ENCODE assay signal across 16 cellular contexts in the genomic region with DNA sequence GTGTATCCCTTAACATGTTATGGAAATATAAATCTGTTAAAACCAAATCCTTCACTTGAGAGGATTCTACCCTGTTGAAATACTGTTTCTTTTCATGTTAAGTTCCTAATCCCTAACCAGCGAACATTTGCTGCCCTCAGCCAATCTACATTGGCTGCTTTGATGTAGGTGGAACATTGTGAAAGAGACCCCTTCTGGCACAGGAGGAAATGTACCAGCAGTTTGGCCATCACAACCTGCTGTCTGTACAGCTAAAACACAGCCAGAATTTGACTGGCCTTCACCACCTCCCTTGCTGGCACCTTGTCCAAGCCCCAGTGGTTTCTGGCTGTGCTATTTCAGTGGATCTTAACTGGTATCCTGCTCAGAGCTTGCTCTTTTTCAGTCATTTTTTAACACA.
A peak's percentile ranks its signal among the peaks of the same experiment; 100 is the strongest.
DNase-seq lines count a peak whose midpoint lies in the region; ATAC-seq and TF ChIP-seq lines count a peak whose summit lies in the region.
"Had no signal": no experiment of that assay in that cellular context is flagged by ENCODE, and none has a peak within 500 bp of the region (broad histone marks: within the 10 kb centered on the region; RNA-seq: fewer than 3 reads in every experiment).

No MANE protein-coding gene starts in this region.

- H3K36me3 ChIP-seq in ACC112 (ENCODE audit: insufficient read depth, low read length): no peaks in the 10 kb centered on the region

- no peaks in the 10 kb centered on the region for H3K79me2 ChIP-seq in ACC112 (ENCODE audit: control insufficient read depth, insufficient read depth, low read length, unreplicated experiment)

- no peaks in the 10 kb centered on the region for H3K4me1 Mint-ChIP-seq in WTC11
- H3K4me1 Mint-ChIP-seq in activated T-cell treated with anti-CD3 and anti-CD28 coated beads, Interleukin-2, amount 50 U/mL, for 4 hours (ENCODE audit: low read depth): no peaks in the 10 kb centered on the region

- H3K27ac Mint-ChIP-seq in WTC11: no peak overlapping the region

- no peaks in the 10 kb centered on the region for H3K27me3 ChIP-seq in ACC112 (ENCODE audit: insufficient read depth, low read length)

- no peaks in the 10 kb centered on the region for H3K36me3 Mint-ChIP-seq in WTC11
- H3K36me3 Mint-ChIP-seq in activated T-cell treated with anti-CD3 and anti-CD28 coated beads, Interleukin-2, amount 50 U/mL, for 4 hours (ENCODE audit: insufficient read depth): no peaks in the 10 kb centered on the region

- no peaks in the 10 kb centered on the region for H3K4me1 ChIP-seq in ACC112 (ENCODE audit: control insufficient read depth, insufficient read depth, low read length, unreplicated experiment)
- H3K4me1 ChIP-seq: A549 had no signal

- ATAC-seq in WTC11 (peak; percentile 79), GM19455 (IDR thresholded peaks at IDR 0.05; ENCODE audit: unreplicated experiment) (no peak)
- ATAC-seq in activated T-cell treated with anti-CD3 and anti-CD28 coated beads, Interleukin-2, amount 50 U/mL, for 4 hours: no peak
- ATAC-seq: A549, Right ventricle myocardium inferior had no signal

- no peak for TF ChIP-seq CTCF in WTC11 (IDR thresholded peaks at IDR 0.05)

- peak overlapping the region; percentile 38 for H2AFZ ChIP-seq in ACC112 (ENCODE audit: low read length, unreplicated experiment)

- peak; percentile 9 for DNase-seq in LHCN-M2 (ENCODE audit: low read depth)
- DNase-seq in WTC11 (ENCODE audit: low spot score): no peak
- DNase-seq in iPS-NIHi7 (ENCODE audit: extremely low spot score): peak; percentile 25
- DNase-seq in activated T-cell treated with anti-CD3 and anti-CD28 coated beads, Interleukin-2, amount 50 U/mL, for 4 hours: no peak
- DNase-seq in NCI-H2107 (lab: John Stamatoyannopoulos, UW): no peak
- DNase-seq in EL: no peak
- DNase-seq: DMS 273 treated with DMSO at 0.1 percent for 48 hours, IMR-90, Karpas-422, NCI-H2029, NCI-H526 had no signal

- POLR2A ChIA-PET in WTC11 (lab: Charles Lee): no interaction called here

- H3K4me3 Mint-ChIP-seq in WTC11: no peak overlapping the region
- no peak overlapping the region for H3K4me3 Mint-ChIP-seq in activated T-cell treated with anti-CD3 and anti-CD28 coated beads, Interleukin-2, amount 50 U/mL, for 4 hours

- no peak overlapping the region for H3K27ac ChIP-seq in ACC112 (ENCODE audit: low read depth, low read length)
- H3K27ac ChIP-seq: A549, C4-2B had no signal

- H3K9me3 Mint-ChIP-seq in WTC11: 0 out of 2 replicates have a peak, but pooled peaks cover 3% of the 10 kb centered on the region
- peaks cover 13% of the 10 kb centered on the region for H3K9me3 Mint-ChIP-seq in activated T-cell treated with anti-CD3 and anti-CD28 coated beads, Interleukin-2, amount 50 U/mL, for 4 hours

- CTCF ChIA-PET in WTC11 (lab: Charles Lee): no interaction called here

- H3K27me3 Mint-ChIP-seq in WTC11 (ENCODE audit: low read depth): no peaks in the 10 kb centered on the region
- no peaks in the 10 kb centered on the region for H3K27me3 Mint-ChIP-seq in activated T-cell treated with anti-CD3 and anti-CD28 coated beads, Interleukin-2, amount 50 U/mL, for 4 hours (ENCODE audit: low read depth)

- H3K4me3 ChIP-seq in ACC112 (ENCODE audit: low read depth, low read length): no peak overlapping the region
- H3K4me3 ChIP-seq: A549 had no signal

TF ChIP-seq in WTC11, 78 proteins besides CTCF, POLR2A, EP300 and RAD21:
- TF ChIP-seq ZNF532 (CRISPR knock-in tag; IDR thresholded peaks at IDR 0.05; ENCODE audit: borderline replicate concordance) (no peak), ATF2 (CRISPR knock-in tag; IDR thresholded peaks at IDR 0.05; ENCODE audit: borderline replicate concordance, low read depth) (no peak), NR1H2 (CRISPR knock-in tag; IDR thresholded peaks at IDR 0.05) (no peak), GABPB1 (CRISPR knock-in tag; IDR thresholded peaks at IDR 0.05) (no peak), FOXP1 (CRISPR knock-in tag; IDR thresholded peaks at IDR 0.05; ENCODE audit: borderline replicate concordance) (no peak), ZNF138 (CRISPR knock-in tag; conservative IDR thresholded peaks at IDR 0.05) (no peak), ZNF317 (CRISPR knock-in tag; IDR thresholded peaks at IDR 0.05; ENCODE audit: borderline replicate concordance, low read depth) (no peak), PRDM15 (CRISPR knock-in tag; IDR thresholded peaks at IDR 0.05) (no peak), SMAD4 (CRISPR knock-in tag; IDR thresholded peaks at IDR 0.05) (no peak), PRRX2 (CRISPR knock-in tag; IDR thresholded peaks at IDR 0.05) (no peak), CREB1 (CRISPR knock-in tag; IDR thresholded peaks at IDR 0.05) (no peak)
- TF ChIP-seq, protein P1, sequence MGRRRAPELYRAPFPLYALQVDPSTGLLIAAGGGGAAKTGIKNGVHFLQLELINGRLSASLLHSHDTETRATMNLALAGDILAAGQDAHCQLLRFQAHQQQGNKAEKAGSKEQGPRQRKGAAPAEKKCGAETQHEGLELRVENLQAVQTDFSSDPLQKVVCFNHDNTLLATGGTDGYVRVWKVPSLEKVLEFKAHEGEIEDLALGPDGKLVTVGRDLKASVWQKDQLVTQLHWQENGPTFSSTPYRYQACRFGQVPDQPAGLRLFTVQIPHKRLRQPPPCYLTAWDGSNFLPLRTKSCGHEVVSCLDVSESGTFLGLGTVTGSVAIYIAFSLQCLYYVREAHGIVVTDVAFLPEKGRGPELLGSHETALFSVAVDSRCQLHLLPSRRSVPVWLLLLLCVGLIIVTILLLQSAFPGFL (CRISPR knock-in tag; IDR thresholded peaks at IDR 0.05; ENCODE audit: borderline replicate concordance): no peak
TF ChIP-seq in WTC11: peak in this region for 0.

Comparison
In these comparisons a context has a peak if more than half of its experiments do, and no peak if none do; other contexts are left out.
1. DNase-seq: peak in LHCN-M2 (single experiment) and iPS-NIHi7 (single experiment); none in WTC11 (single experiment), activated T-cell treated with anti-CD3 and anti-CD28 coated beads, Interleukin-2, amount 50 U/mL, for 4 hours (single experiment), NCI-H2107 (single experiment) and EL (single experiment).